ENCODE assay signal across 20 cellular contexts in the genomic region with DNA sequence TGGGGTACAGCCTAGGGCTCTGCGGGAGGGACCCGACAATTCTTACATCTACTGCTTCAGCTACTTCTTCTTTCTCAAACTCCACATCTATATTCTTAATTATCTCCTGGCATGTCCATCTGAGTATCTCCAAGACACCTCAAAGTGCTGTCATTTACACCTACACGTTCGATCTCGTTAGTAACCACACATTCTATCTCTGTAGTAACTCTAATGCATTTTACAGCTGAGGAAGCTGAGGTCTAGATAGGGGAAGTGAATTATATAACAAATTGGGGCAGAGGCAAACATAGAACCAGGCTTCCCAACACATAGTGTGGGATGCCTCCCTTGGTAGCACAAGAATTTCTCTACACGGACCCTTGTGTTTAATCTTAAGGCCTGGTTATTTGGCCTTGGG. TPM values are rescaled to one million over a fixed set of nuclear protein-coding genes. Genes with fewer than 3 reads are reported as not detected.
DNase-seq lines count a peak whose midpoint lies in the region; ATAC-seq and TF ChIP-seq lines count a peak whose summit lies in the region.
"Had no signal": no experiment of that assay in that cellular context is flagged by ENCODE, and none has a peak within 500 bp of the region (broad histone marks: within the 10 kb centered on the region; RNA-seq: fewer than 3 reads in every experiment).

No MANE protein-coding gene starts in this region.

- no peaks in the 10 kb centered on the region for H3K27me3 Mint-ChIP-seq in CD14-positive monocyte (ENCODE audit: low read depth in 3 of 3)
- no peaks in the 10 kb centered on the region for H3K27me3 Mint-ChIP-seq in T-cell
- H3K27me3 Mint-ChIP-seq: activated CD4-positive, alpha-beta memory T cell treated with anti-CD3 and anti-CD28 coated beads for 36 hours had no signal

- H3K9me3 ChIP-seq in lower lobe of right lung (no peaks in the 10 kb centered on the region), mucosa of descending colon (no peaks in the 10 kb centered on the region)
- H3K9me3 ChIP-seq: Caco-2, gastrocnemius medialis, ovary had no signal

- H3K4me3 Mint-ChIP-seq in CD14-positive monocyte: no peak overlapping the region
- H3K4me3 Mint-ChIP-seq in T-cell: no peak overlapping the region
- H3K4me3 Mint-ChIP-seq: activated CD4-positive, alpha-beta memory T cell treated with anti-CD3 and anti-CD28 coated beads for 36 hours had no signal

- intact Hi-C loops in CD14-positive monocyte (cut with micrococcal nuclease) (loop anchor here in 1 of 2 donors (10.0 kb wide), 1 partner anchor 142 kb away; no protein-coding TSS in a partner anchor), lower lobe of right lung (cut with DNase I) (no loop called here), mucosa of descending colon (cut with DNase I, micrococcal nuclease) (no loop called here)

- POLR2A ChIA-PET in T-cell (lab: Charles Lee): interaction anchor here (0.6 to 1.0 kb wide), 2 partner anchors 195 to 229 kb away, joined by 3 to 4 read pairs; no protein-coding TSS in a partner anchor

- no peaks in the 10 kb centered on the region for H3K27me3 ChIP-seq in HL-60 (ENCODE audit: insufficient read depth, poor library complexity, severe bottlenecking)
- no peaks in the 10 kb centered on the region for H3K27me3 ChIP-seq in lower lobe of right lung (ENCODE audit: low read depth)
- H3K27me3 ChIP-seq: brain microvascular endothelial cell, gastrocnemius medialis, ovary had no signal

- H3K27ac Mint-ChIP-seq in CD14-positive monocyte: peak overlapping the region; percentile 6 to 72 (median 20)
- H3K27ac Mint-ChIP-seq in T-cell: peak overlapping the region; percentile 63 to 84

- CTCF ChIA-PET in T-cell (lab: Charles Lee): interaction anchor here in 1 of 2 donors (0.7 to 4.8 kb wide), 6 partner anchors 115 to 242 kb away, joined by 3 to 28 read pairs (median 6); a partner anchor contains a TSS

- peaks cover 38% of the 10 kb centered on the region for H3K4me1 Mint-ChIP-seq in CD14-positive monocyte
- H3K4me1 Mint-ChIP-seq in T-cell: peaks cover 72 to 75% (median 73%) of the 10 kb centered on the region in 3 donors

- H3K4me3 ChIP-seq in HL-60 (replicated peaks; ENCODE audit: insufficient read depth, low read length) (no peak overlapping the region), lower lobe of right lung (no peak overlapping the region), mucosa of descending colon (no peak overlapping the region)
- H3K4me3 ChIP-seq: gastrocnemius medialis, ovary had no signal

- H3K27ac ChIP-seq in HL-60 (replicated peaks): peak overlapping the region; percentile 52
- no peak overlapping the region for H3K27ac ChIP-seq in lower lobe of right lung
- H3K27ac ChIP-seq: brain microvascular endothelial cell, ovary, VCaP had no signal

- TF ChIP-seq CTCF in CD14-positive monocyte (IDR thresholded peaks at IDR 0.05): no peak
- TF ChIP-seq CTCF in HL-60 (IDR thresholded peaks at IDR 0.05; ENCODE audit: insufficient read depth, low read length): no peak
- no peak for TF ChIP-seq CTCF in lower lobe of right lung (IDR thresholded peaks at IDR 0.05)
- TF ChIP-seq CTCF in mucosa of descending colon (IDR thresholded peaks at IDR 0.05): no peak

- peaks cover 49 to 63% of the 10 kb centered on the region in 2 donors for H3K36me3 Mint-ChIP-seq in CD14-positive monocyte
- peaks cover 13% of the 10 kb centered on the region for H3K36me3 Mint-ChIP-seq in T-cell

- H3K9me3 Mint-ChIP-seq in CD14-positive monocyte (no peaks in the 10 kb centered on the region), T-cell (no peaks in the 10 kb centered on the region)
- H3K9me3 Mint-ChIP-seq: activated CD4-positive, alpha-beta memory T cell treated with anti-CD3 and anti-CD28 coated beads for 36 hours had no signal

- H3K4me1 ChIP-seq in lower lobe of right lung (peaks cover 41% of the 10 kb centered on the region), mucosa of descending colon (ENCODE audit: low read depth) (peaks cover 23% of the 10 kb centered on the region)

- no peak for DNase-seq in CD14-positive monocyte (ENCODE audit: low spot score)
- peak in 1 of 2 experiments; percentile 52 for DNase-seq in HL-60 (ENCODE audit: low read depth in 1 of 2, low spot score in 1 of 2)
- no peak for DNase-seq in T-cell
- no peak for DNase-seq in lower lobe of right lung
- DNase-seq in mucosa of descending colon: no peak
- DNase-seq in UCSD-AML1 (lab: John Stamatoyannopoulos, UW; ENCODE audit: unreplicated experiment): no peak
- DNase-seq in GM19238 (ENCODE audit: insufficient read length, low spot score): no peak
- DNase-seq in NCI-H1694 (lab: John Stamatoyannopoulos, UW): no peak
- DNase-seq: activated CD4-positive, alpha-beta memory T cell treated with anti-CD3 and anti-CD28 coated beads for 36 hours; activated T-cell treated with anti-CD3 and anti-CD28 coated beads, Interleukin-2, amount 50 U/mL, for 1 hour; brain microvascular endothelial cell; Caco-2; cortex of kidney; gastrocnemius medialis; HCEC 1CT; left colon; NCI-H1436 treated with DMSO at 0.1 percent for 48 hours; NCI-H2227 treated with DMSO at 0.1 percent for 48 hours; ovary had no signal

- H3K36me3 ChIP-seq in lower lobe of right lung (peaks cover 16% of the 10 kb centered on the region), mucosa of descending colon (ENCODE audit: low read depth) (no peaks in the 10 kb centered on the region)
- H3K36me3 ChIP-seq: brain microvascular endothelial cell, ovary had no signal

- ATAC-seq in T-cell (replicated peaks in 1 of 4) (peak in 2 of 4 experiments; percentile 32 to 50), lower lobe of right lung (peak; percentile 56 to 68), mucosa of descending colon (no peak)
- ATAC-seq: gastrocnemius medialis, left colon had no signal

RNA-seq across cellular contexts. Expression of a gene that starts 27.6 kb away (rescaled TPM):
- 10 to 100 TPM; 11.5 to 16.1 TPM for polyA plus RNA-seq in CD14-positive monocyte
- total RNA-seq in T-cell (10 to 100 TPM; 27.4 to 50.8 (median 36.1) TPM), lower lobe of right lung (23.7 TPM), mucosa of descending colon (10 to 100 TPM; 29.5 to 63.4 (median 36.3) TPM)
